20 cellular contexts compared by ENCODE assay signal in genomic region chr2:24220534-24221281, GRCh38. TPM values are rescaled to one million over a fixed set of nuclear protein-coding genes. Genes with fewer than 3 reads are reported as not detected.
DNase-seq lines count a peak whose midpoint lies in the region; ATAC-seq and TF ChIP-seq lines count a peak whose summit lies in the region.
"Had no signal": no experiment of that assay in that cellular context is flagged by ENCODE, and none has a peak within 500 bp of the region (broad histone marks: within the 10 kb centered on the region; RNA-seq: fewer than 3 reads in every experiment).

No MANE protein-coding gene starts in this region.

- H2BK12ac ChIP-seq in trophoblast cell (ENCODE audit: low read length): no peak overlapping the region

- H3K9me3 ChIP-seq in trophoblast cell (ENCODE audit: insufficient read depth, low read depth, low read length): peaks cover 2% of the 10 kb centered on the region
- H3K9me3 ChIP-seq: A549 had no signal

- H2BK120ac ChIP-seq in trophoblast cell (ENCODE audit: insufficient read depth, low read length, poor library complexity): no peak overlapping the region

- H3K18ac ChIP-seq in trophoblast cell (ENCODE audit: low read length): no peak overlapping the region

- H3K4me2 ChIP-seq in trophoblast cell (ENCODE audit: low read length): no peak overlapping the region
- H3K4me2 ChIP-seq: A549, GM23338 had no signal

- peak overlapping the region; percentile 58 for H3K23ac ChIP-seq in trophoblast cell (ENCODE audit: low read length)

- no peak overlapping the region for H3K4ac ChIP-seq in trophoblast cell (ENCODE audit: low read depth, low read length)

- H3K4me1 ChIP-seq in trophoblast cell (ENCODE audit: control insufficient read depth in 1 of 2, insufficient read depth in 2 of 2, low read length in 2 of 2): no peaks in the 10 kb centered on the region
- H3K4me1 ChIP-seq: A549 had no signal

- peaks cover 0 to 9% of the 10 kb centered on the region in 2 experiments for H3K36me3 ChIP-seq in trophoblast cell (ENCODE audit: control insufficient read depth in 1 of 2, insufficient read depth in 2 of 2, low read length in 2 of 2)

- H3K4me3 ChIP-seq in trophoblast cell (ENCODE audit: low read depth, low read length): no peak overlapping the region
- H3K4me3 ChIP-seq: A549, GM23338, K562 had no signal

- no peak overlapping the region for H2BK5ac ChIP-seq in trophoblast cell (ENCODE audit: low read depth, low read length, poor library complexity)

- no peak overlapping the region for H3K14ac ChIP-seq in trophoblast cell (ENCODE audit: low read length)

- H3K9ac ChIP-seq in trophoblast cell (ENCODE audit: low read length): no peak overlapping the region

- intact Hi-C loops in left ventricle myocardium superior (cut with micrococcal nuclease): loop anchor here (10.0 kb wide), 1 partner anchor 164 kb away; no protein-coding TSS in a partner anchor

- no peak overlapping the region for H4K8ac ChIP-seq in trophoblast cell (ENCODE audit: low read depth, low read length)

- H3K27me3 ChIP-seq in trophoblast cell (ENCODE audit: insufficient read depth, low read length): no peaks in the 10 kb centered on the region

- H3K79me1 ChIP-seq in trophoblast cell (ENCODE audit: low read length): no peaks in the 10 kb centered on the region

- ATAC-seq in left ventricle myocardium superior: no peak
- ATAC-seq: GM23338, K562, Panc1 had no signal

- no peaks in the 10 kb centered on the region for H3K79me2 ChIP-seq in trophoblast cell (ENCODE audit: control insufficient read depth, insufficient read depth, low read length, poor library complexity)

- TF ChIP-seq CTCF in GM13976 (IDR thresholded peaks at IDR 0.05; ENCODE audit: borderline replicate concordance, control extremely low read depth, extremely low read depth, insufficient read depth, missing control alignments): no peak

- WGBS in trophoblast cell (ENCODE audit: extremely low coverage, insufficient coverage, insufficient read length): no CpG with 5 or more reads among the region's 20 CpGs

- H3K27ac ChIP-seq in angular gyrus (ENCODE audit: low read depth, low read length) (peak overlapping the region; percentile 71), trophoblast cell (ENCODE audit: low read depth, low read length) (no peak overlapping the region)
- H3K27ac ChIP-seq: A549 had no signal

- no peak overlapping the region for H4K12ac ChIP-seq in trophoblast cell (ENCODE audit: low read depth, low read length)

- H4K91ac ChIP-seq in trophoblast cell (ENCODE audit: low read depth, low read length): no peak overlapping the region

- H2AK5ac ChIP-seq in trophoblast cell (ENCODE audit: low read length): no peak overlapping the region

- in situ Hi-C loops in GM13976 (cut with MboI; ENCODE audit: low sequenced_read_pairs, unreplicated experiment): no loop called here

- H2AFZ ChIP-seq in trophoblast cell (ENCODE audit: insufficient read depth, low read length, poor library complexity): no peak overlapping the region
- H2AFZ ChIP-seq: GM23338 had no signal

- peak; percentile 3 for DNase-seq in GM13976 (ENCODE audit: low spot score)
- DNase-seq in foreskin melanocyte: peak; percentile 80
- DNase-seq in trophoblast cell: no peak
- DNase-seq in SKM-1 (lab: John Stamatoyannopoulos, UW; ENCODE audit: unreplicated experiment): no peak
- no peak for DNase-seq in NCI-H510A treated with DMSO at 0.1 percent for 48 hours (lab: John Stamatoyannopoulos, UW)
- no peak for DNase-seq in left ventricle myocardium superior
- no peak for DNase-seq in activated gamma-delta T cell (lab: John Stamatoyannopoulos, UW)
- DNase-seq: AML-193; CD4-positive, CD25-positive, alpha-beta regulatory T cell; DND-41; GF-D8; NCI-H1436; NCI-H2029 treated with DMSO at 0.1 percent for 48 hours; NCI-H226; Right ventricle myocardium superior had no signal

RNA-seq across cellular contexts. Expression of gene FAM228A, which starts 45.9 kb away (rescaled TPM):
- polyA plus RNA-seq in trophoblast cell (2013): 0.04 and 0.19 TPM in 2 replicates
- total RNA-seq in left ventricle myocardium superior: 0.15 TPM
- total RNA-seq: CD4-positive, CD25-positive, alpha-beta regulatory T cell; K562 had no signal
- polyA plus RNA-seq: CD4-positive, CD25-positive, alpha-beta regulatory T cell; K562 had no signal

Comparison
In these comparisons a context has a peak if more than half of its experiments do, and no peak if none do; other contexts are left out.
1. DNase-seq: peak in GM13976 (single experiment) and foreskin melanocyte (single experiment); none in trophoblast cell (0 of 2), SKM-1 (single experiment), NCI-H510A treated with DMSO at 0.1 percent for 48 hours (single experiment), left ventricle myocardium superior (single experiment) and activated gamma-delta T cell (single experiment).